Comparison of ENCODE assay signal across 9 cellular contexts in the genomic region with DNA sequence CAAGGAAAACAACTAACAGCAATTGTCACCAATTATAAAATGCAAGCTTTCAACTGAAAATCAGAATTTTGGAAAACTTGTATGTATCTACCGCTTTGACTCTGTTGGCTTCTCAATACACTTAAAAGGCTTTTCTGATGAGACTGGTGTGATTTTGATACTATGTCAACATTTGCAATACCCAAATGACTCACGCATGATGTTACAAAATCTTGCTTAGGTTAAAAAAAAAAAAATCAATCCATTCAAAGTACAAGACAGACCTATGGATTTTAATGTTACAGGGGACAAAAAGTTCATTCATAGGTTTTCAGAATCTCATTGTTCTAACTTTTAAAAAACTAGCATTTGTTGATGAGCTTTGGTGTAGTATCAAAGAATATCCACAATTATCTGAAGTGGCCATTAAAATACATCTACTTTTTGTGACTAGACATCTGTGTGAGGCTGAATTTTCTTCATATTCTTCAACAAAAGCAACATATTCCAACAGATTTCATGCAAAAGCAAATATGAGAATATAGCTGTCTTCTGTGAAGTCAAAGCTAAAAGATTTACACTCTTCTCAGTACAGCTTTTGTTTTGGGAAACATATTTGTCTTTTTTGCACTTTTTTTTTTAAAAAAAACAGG. TPM values are rescaled to one million over a fixed set of nuclear protein-coding genes. Genes with fewer than 3 reads are reported as not detected.
A peak's percentile ranks its signal among the peaks of the same experiment; 100 is the strongest.
DNase-seq lines count a peak whose midpoint lies in the region; ATAC-seq and TF ChIP-seq lines count a peak whose summit lies in the region.
"Had no signal": no experiment of that assay in that cellular context is flagged by ENCODE, and none has a peak within 500 bp of the region (broad histone marks: within the 10 kb centered on the region; RNA-seq: fewer than 3 reads in every experiment).

No MANE protein-coding gene starts in this region.

- POLR2A ChIA-PET in A673 (lab: Charles Lee; ENCODE audit: low non-redundant PET) = no interaction called here

- no peaks in the 10 kb centered on the region for H3K27me3 Mint-ChIP-seq in chondrocyte (ENCODE audit: low read depth)

- H3K4me1 ChIP-seq in A673 (ENCODE audit: insufficient read depth, low read length, poor library complexity, severe bottlenecking) = peaks cover 10% of the 10 kb centered on the region

- no TSS peak for BruUV-seq in A673 (replicated peaks; lab: Mats Ljungman, UMichigan)

- intact Hi-C loops in A673 (cut with micrococcal nuclease; ENCODE audit: unreplicated experiment) = no loop called here

- no peak overlapping the region for H3K4me3 Mint-ChIP-seq in chondrocyte (ENCODE audit: unreplicated experiment)
- H3K4me3 Mint-ChIP-seq in stimulated activated effector memory CD8-positive, alpha-beta T cell treated with anti-CD3 and anti-CD28 coated beads, Interleukin-12 subunit alpha, Interleukin-12 subunit beta, amount 100 ng/mL, for 72 hours = peak overlapping the region; percentile 67

- H3K27ac Mint-ChIP-seq in chondrocyte (ENCODE audit: unreplicated experiment) = peak overlapping the region; percentile 50
- peak overlapping the region; percentile 85 for H3K27ac Mint-ChIP-seq in stimulated activated effector memory CD8-positive, alpha-beta T cell treated with anti-CD3 and anti-CD28 coated beads, Interleukin-12 subunit alpha, Interleukin-12 subunit beta, amount 100 ng/mL, for 72 hours

- no peak overlapping the region for H3K4me3 ChIP-seq in A673 (ENCODE audit: low read depth, low read length, poor library complexity, severe bottlenecking)

- no peaks in the 10 kb centered on the region for H3K27me3 ChIP-seq in A673 (replicated peaks; ENCODE audit: insufficient read depth, low read depth, low read length, poor library complexity)

- no peaks in the 10 kb centered on the region for H3K9me3 Mint-ChIP-seq in chondrocyte (ENCODE audit: low read depth)
- no peaks in the 10 kb centered on the region for H3K9me3 Mint-ChIP-seq in stimulated activated effector memory CD8-positive, alpha-beta T cell treated with anti-CD3 and anti-CD28 coated beads, Interleukin-12 subunit alpha, Interleukin-12 subunit beta, amount 100 ng/mL, for 72 hours

- no peaks in the 10 kb centered on the region for H3K9me3 ChIP-seq in A673 (ENCODE audit: low read depth, low read length, poor library complexity, severe bottlenecking)

- no peaks in the 10 kb centered on the region for H3K36me3 Mint-ChIP-seq in chondrocyte (ENCODE audit: low read depth)
- peaks cover 42% of the 10 kb centered on the region for H3K36me3 Mint-ChIP-seq in stimulated activated effector memory CD8-positive, alpha-beta T cell treated with anti-CD3 and anti-CD28 coated beads, Interleukin-12 subunit alpha, Interleukin-12 subunit beta, amount 100 ng/mL, for 72 hours

- ATAC-seq in activated CD4-positive, CD25-positive, alpha-beta regulatory T cell treated with anti-CD3 and anti-CD28 coated beads, Interleukin-2, amount 50 U/mL, for 24 hours = peak; percentile 62 to 78
- ATAC-seq in stimulated activated effector memory CD8-positive, alpha-beta T cell treated with anti-CD3 and anti-CD28 coated beads, Interleukin-12 subunit alpha, Interleukin-12 subunit beta, amount 100 ng/mL, for 72 hours = peak; percentile 86
- no peak for ATAC-seq in GM18502 (IDR thresholded peaks at IDR 0.05; ENCODE audit: poor library complexity, unreplicated experiment)

- no peak for DNase-seq in activated CD4-positive, CD25-positive, alpha-beta regulatory T cell treated with anti-CD3 and anti-CD28 coated beads, Interleukin-2, amount 50 U/mL, for 72 hours
- DNase-seq in NCI-H226 = peak; percentile 22
- DNase-seq in chondrocyte (ENCODE audit: low spot score) = no peak
- no peak for DNase-seq in stimulated activated effector memory CD8-positive, alpha-beta T cell treated with anti-CD3 and anti-CD28 coated beads, Interleukin-12 subunit alpha, Interleukin-12 subunit beta, amount 100 ng/mL, for 72 hours (ENCODE audit: low spot score in 2 of 2)
- no peak for DNase-seq in A673 (ENCODE audit: low spot score)
- DNase-seq in midbrain (lab: John Stamatoyannopoulos, UW) = no peak

- CTCF ChIA-PET in A673 (lab: Charles Lee) = no interaction called here

- TF ChIP-seq CTCF in chondrocyte (IDR thresholded peaks at IDR 0.05) (no peak), A673 (conservative IDR thresholded peaks at IDR 0.05; ENCODE audit: low read depth, low read length) (no peak)

- peaks cover 32% of the 10 kb centered on the region for H3K4me1 Mint-ChIP-seq in chondrocyte (ENCODE audit: low read depth)
- H3K4me1 Mint-ChIP-seq in stimulated activated effector memory CD8-positive, alpha-beta T cell treated with anti-CD3 and anti-CD28 coated beads, Interleukin-12 subunit alpha, Interleukin-12 subunit beta, amount 100 ng/mL, for 72 hours = peaks cover 53% of the 10 kb centered on the region

- no peak overlapping the region for H3K27ac ChIP-seq in A673 (ENCODE audit: low read depth, low read length, poor library complexity, severe bottlenecking)
- H3K27ac ChIP-seq: VCaP had no signal

- no peaks in the 10 kb centered on the region for H3K36me3 ChIP-seq in A673 (ENCODE audit: insufficient read depth, low read length, poor library complexity, severe bottlenecking)

RNA-seq across cellular contexts. Expression of gene ELF1, which starts 10.7 kb away (rescaled TPM):
- total RNA-seq in chondrocyte (45.7 to 46.7 TPM (median 45.8 TPM) in 3 replicates), A673 (2021) (29.1 and 31.5 TPM in 2 replicates)

RNA-seq across cellular contexts. Expression of gene WBP4, which starts 52.8 kb away (rescaled TPM):
- total RNA-seq in chondrocyte (5.1 to 5.8 TPM (median 5.3 TPM) in 3 replicates), A673 (2021) (11.9 and 12.5 TPM in 2 replicates)
